ENCODE assay signal across 7 cellular contexts in genomic region chr17:81365148-81365600, GRCh38. TPM values are rescaled to one million over a fixed set of nuclear protein-coding genes. Genes with fewer than 3 reads are reported as not detected.
A peak's percentile ranks its signal among the peaks of the same experiment; 100 is the strongest.
DNase-seq lines count a peak whose midpoint lies in the region; ATAC-seq and TF ChIP-seq lines count a peak whose summit lies in the region.

No MANE protein-coding gene starts in this region.

- no peak for TF ChIP-seq POLR2A in erythroblast (IDR thresholded peaks at IDR 0.05; ENCODE audit: low read length)

- H3K27ac ChIP-seq in RWPE2 (ENCODE audit: poor library complexity, severe bottlenecking) (peak overlapping the region; percentile 88), epithelial cell of prostate (peak overlapping the region; percentile 92)

- H3K4me3 ChIP-seq in RWPE2 (ENCODE audit: severe bottlenecking), result peak overlapping the region; percentile 16

- intact Hi-C loops in natural killer cell (cut with micrococcal nuclease), result no loop called here

- H3K4me1 ChIP-seq in RWPE2 (ENCODE audit: insufficient read depth, poor library complexity, severe bottlenecking), result peaks cover 30% of the 10 kb centered on the region

- H3K27me3 Mint-ChIP-seq in natural killer cell (ENCODE audit: low read depth in 2 of 2), result peaks cover 32 to 40% of the 10 kb centered on the region in 2 donors

- peak overlapping the region; percentile 82 for H3K4me3 Mint-ChIP-seq in natural killer cell

- H3K36me3 ChIP-seq in RWPE2 (ENCODE audit: low read depth), result no peaks in the 10 kb centered on the region

- in situ Hi-C loops in GM13976 (cut with MboI; ENCODE audit: low sequenced_read_pairs, unreplicated experiment), result no loop called here

- H3K9me3 Mint-ChIP-seq in natural killer cell, result no peaks in the 10 kb centered on the region

- peak overlapping the region in 1 of 2 donors; percentile 82 for H3K27ac Mint-ChIP-seq in natural killer cell

- DNase-seq in RWPE2 (ENCODE audit: low spot score) (peak; percentile 92), epithelial cell of prostate (ENCODE audit: low read depth, low spot score) (peak; percentile 75), natural killer cell (peak; percentile 44), erythroblast (lab: John Stamatoyannopoulos, UW) (no peak), GM13976 (ENCODE audit: low spot score) (no peak)

- peak; percentile 81 for ATAC-seq in RWPE2 (ENCODE audit: low read depth)
- peak in 2 of 3 donors; percentile 75 to 76 for ATAC-seq in natural killer cell
- ATAC-seq in GM18870 (IDR thresholded peaks at IDR 0.05; ENCODE audit: unreplicated experiment), result no peak

- no peaks in the 10 kb centered on the region for H3K9me3 ChIP-seq in RWPE2 (ENCODE audit: severe bottlenecking)

- H3K36me3 Mint-ChIP-seq in natural killer cell, result no peaks in the 10 kb centered on the region

- H3K27me3 ChIP-seq in RWPE2 (ENCODE audit: insufficient read depth, poor library complexity, severe bottlenecking), result no peaks in the 10 kb centered on the region

- H3K4me1 Mint-ChIP-seq in natural killer cell, result peaks cover 21 to 29% of the 10 kb centered on the region in 2 donors

- TF ChIP-seq CTCF in GM12874 (IDR thresholded peaks at IDR 0.05; ENCODE audit: insufficient read depth, low read depth, low read length) (0 out of 2 replicates have a peak, but pooled peaks have one; percentile 3), RWPE2 (IDR thresholded peaks at IDR 0.05; ENCODE audit: poor library complexity, severe bottlenecking) (no peak), natural killer cell (IDR thresholded peaks at IDR 0.05) (no peak), GM13976 (IDR thresholded peaks at IDR 0.05; ENCODE audit: borderline replicate concordance, control extremely low read depth, extremely low read depth, insufficient read depth, missing control alignments) (no peak)

RNA-seq across cellular contexts. Expression of gene BAHCC1, which starts 30.1 kb away (rescaled TPM):
- 10 to 100 TPM in 1 of 3 donors, 1 to 10 TPM in 2; 2.9 to 17.3 (median 5.7) TPM for total RNA-seq in natural killer cell

Comparison
In these comparisons a context has a peak if more than half of its experiments do, and no peak if none do; other contexts are left out.
1. DNase-seq: peak in RWPE2 (single experiment), epithelial cell of prostate (single experiment) and natural killer cell (single experiment); none in erythroblast (0 of 2) and GM13976 (single experiment).